In genomic region chr16:83807710-83808572, GRCh38 we compare ENCODE assay signal across 8 cellular contexts. TPM values are rescaled to one million over a fixed set of nuclear protein-coding genes. Genes with fewer than 3 reads are reported as not detected.
DNase-seq lines count a peak whose midpoint lies in the region; ATAC-seq, FAIRE-seq and TF ChIP-seq lines count a peak whose summit lies in the region.

HSBP1 (plus strand) TSS chr16:83807978; CDS start chr16:83808077, 99 bp downstream.

- DNase-seq in AML-193 (lab: John Stamatoyannopoulos, UW): peak; percentile 83 to 92
- DNase-seq in NCI-H510A (lab: John Stamatoyannopoulos, UW): peak; percentile 81
- peak; percentile 95 for DNase-seq in activated CD4-positive, CD25-positive, alpha-beta regulatory T cell treated with anti-CD3 and anti-CD28 coated beads, Interleukin-2, amount 50 U/mL, for 72 hours
- DNase-seq in cerebellar cortex (ENCODE audit: low spot score): peak; percentile 90
- peak; percentile 98 for DNase-seq in kidney
- DNase-seq in stimulated activated CD4-positive, alpha-beta T cell treated with anti-CD3 and anti-CD28 coated beads, Interleukin-15, amount 100 ng/mL, for 1 hour (ENCODE audit: low read depth in 1 of 2, low spot score in 1 of 2): peak; percentile 85 to 91

- TF ChIP-seq CTCF in kidney (IDR thresholded peaks at IDR 0.05; ENCODE audit: borderline replicate concordance, extremely low read depth, insufficient read depth): no peak

- intact Hi-C loops in kidney (cut with DNase I): no loop called here

- FAIRE-seq in kidney (lab: Jason Lieb, UNC): no peak

- ATAC-seq in GM19035 (IDR thresholded peaks at IDR 0.05; ENCODE audit: unreplicated experiment) (peak; percentile 95), HG03342 (IDR thresholded peaks at IDR 0.05; ENCODE audit: unreplicated experiment) (peak; percentile 91)

- no peaks in the 10 kb centered on the region for H3K9me3 ChIP-seq in kidney (ENCODE audit: control insufficient read depth in 1 of 2, low read length in 2 of 2)

- H3K36me3 ChIP-seq in kidney (ENCODE audit: control insufficient read depth in 1 of 2, insufficient read depth in 2 of 2, low read length in 2 of 2): peaks cover 2 to 14% of the 10 kb centered on the region in 2 donors

- peak within 1 kb of the TSS; percentile 63 to 70 for H3K27ac ChIP-seq in kidney (ENCODE audit: low read depth in 2 of 2, low read length in 2 of 2)

- H3K9ac ChIP-seq in kidney (ENCODE audit: low read length in 2 of 2): peak within 1 kb of the TSS; percentile 77 to 90

- peaks cover 4 to 5% of the 10 kb centered on the region in 2 donors for H3K4me1 ChIP-seq in kidney (ENCODE audit: control insufficient read depth in 1 of 2, insufficient read depth in 1 of 2, low read depth in 1 of 2, low read length in 2 of 2)

- H3K4me3 ChIP-seq in kidney (ENCODE audit: low read length in 2 of 2): peak within 1 kb of the TSS; percentile 84 to 86

RNA-seq across cellular contexts. Expression of gene HSBP1, which starts in this region (rescaled TPM):
- 110 TPM for total RNA-seq in kidney
- 192 TPM for polyA plus RNA-seq in kidney (ENCODE audit: insufficient read depth, low read depth, low replicate concordance)

Comparison
In these comparisons a context has a peak if more than half of its experiments do, and no peak if none do; other contexts are left out.
1. Peak in every context shown above with its lines: DNase-seq, ATAC-seq, H3K4me3 ChIP-seq and H3K27ac ChIP-seq.